In the genomic region with DNA sequence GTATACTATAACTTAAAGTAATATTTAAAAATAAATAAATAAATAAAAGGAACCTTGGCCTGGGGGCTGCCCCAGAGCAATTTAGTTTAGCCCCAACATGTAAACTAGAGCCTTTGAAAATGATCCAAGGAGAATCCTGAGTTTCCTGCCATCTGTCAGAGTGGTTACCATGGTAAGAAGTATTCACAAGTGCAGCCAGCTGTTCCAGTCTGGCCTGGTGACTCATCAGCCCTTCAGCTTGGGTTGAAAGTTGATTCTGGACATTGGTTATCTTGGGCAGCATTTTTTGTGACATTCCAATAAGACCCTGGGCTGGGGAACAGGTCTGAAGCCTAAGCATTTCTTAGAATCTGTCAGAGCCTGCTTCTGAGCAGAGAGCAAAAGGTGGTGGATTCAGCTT, we compare ENCODE assay signal across 10 cellular contexts.
DNase-seq lines count a peak whose midpoint lies in the region; TF ChIP-seq lines count a peak whose summit lies in the region.
"Had no signal": no experiment of that assay in that cellular context is flagged by ENCODE, and none has a peak within 500 bp of the region (broad histone marks: within the 10 kb centered on the region; RNA-seq: fewer than 3 reads in every experiment).

No MANE protein-coding gene starts in this region.

- no peaks in the 10 kb centered on the region for H3K36me3 ChIP-seq in adrenal gland (replicated peaks in 1 of 2)
- H3K36me3 ChIP-seq in kidney epithelial cell (ENCODE audit: control insufficient read depth, insufficient read depth, low read length) = no peaks in the 10 kb centered on the region
- H3K36me3 ChIP-seq: vagina had no signal

- H3K4me1 ChIP-seq in adrenal gland (replicated peaks in 1 of 2) = peaks cover 0 to 7% of the 10 kb centered on the region in 2 donors

- DNase-seq in Ammon's horn (ENCODE audit: low spot score) (peak; percentile 29), MV-4-11 (lab: John Stamatoyannopoulos, UW) (peak; percentile 46), adrenal gland (peak; percentile 41 to 84 (median 57)), kidney epithelial cell (ENCODE audit: low read depth) (peak; percentile 82), inferior parietal cortex (ENCODE audit: extremely low spot score) (no peak), SKM-1 treated with dmso at 0.1 percent for 144 hours (lab: John Stamatoyannopoulos, UW; ENCODE audit: unreplicated experiment) (no peak), NCI-H1436 (lab: John Stamatoyannopoulos, UW) (no peak)
- no peak for DNase-seq in stimulated activated CD4-positive, alpha-beta T cell treated with anti-CD3 and anti-CD28 coated beads, Interleukin-12 subunit alpha, Interleukin-12 subunit beta, amount 100 ng/mL, for 4 hours
- DNase-seq: GDM1 had no signal

- H3K27me3 ChIP-seq in adrenal gland = no peaks in the 10 kb centered on the region
- no peaks in the 10 kb centered on the region for H3K27me3 ChIP-seq in kidney epithelial cell (ENCODE audit: control insufficient read depth, insufficient read depth, low read length)
- H3K27me3 ChIP-seq: vagina had no signal

- H3K27ac ChIP-seq in adrenal gland = no peak overlapping the region
- H3K27ac ChIP-seq: vagina had no signal

- no peak for TF ChIP-seq POLR2A in adrenal gland (IDR thresholded peaks at IDR 0.05)

- intact Hi-C loops in adrenal gland (cut with DNase I) = no loop called here

- no peak for TF ChIP-seq CTCF in adrenal gland (IDR thresholded peaks at IDR 0.05)
- TF ChIP-seq CTCF in kidney epithelial cell (IDR thresholded peaks at IDR 0.05; ENCODE audit: insufficient read depth, low read length, poor library complexity, severe bottlenecking) = no peak

- no peaks in the 10 kb centered on the region for H3K9me3 ChIP-seq in adrenal gland (replicated peaks in 1 of 3)
- H3K9me3 ChIP-seq: vagina had no signal

- H3K4me3 ChIP-seq in adrenal gland = no peak overlapping the region
- no peak overlapping the region for H3K4me3 ChIP-seq in kidney epithelial cell (ENCODE audit: low read depth, low read length)
- H3K4me3 ChIP-seq: vagina had no signal

Comparison
In these comparisons a context has a peak if more than half of its experiments do, and no peak if none do; other contexts are left out.
1. DNase-seq: peak in Ammon's horn (single experiment), MV-4-11 (single experiment), adrenal gland (7 of 7) and kidney epithelial cell (single experiment); none in inferior parietal cortex (single experiment), SKM-1 treated with dmso at 0.1 percent for 144 hours (single experiment), stimulated activated CD4-positive, alpha-beta T cell treated with anti-CD3 and anti-CD28 coated beads, Interleukin-12 subunit alpha, Interleukin-12 subunit beta, amount 100 ng/mL, for 4 hours (single experiment) and NCI-H1436 (single experiment).